In the genomic region with DNA sequence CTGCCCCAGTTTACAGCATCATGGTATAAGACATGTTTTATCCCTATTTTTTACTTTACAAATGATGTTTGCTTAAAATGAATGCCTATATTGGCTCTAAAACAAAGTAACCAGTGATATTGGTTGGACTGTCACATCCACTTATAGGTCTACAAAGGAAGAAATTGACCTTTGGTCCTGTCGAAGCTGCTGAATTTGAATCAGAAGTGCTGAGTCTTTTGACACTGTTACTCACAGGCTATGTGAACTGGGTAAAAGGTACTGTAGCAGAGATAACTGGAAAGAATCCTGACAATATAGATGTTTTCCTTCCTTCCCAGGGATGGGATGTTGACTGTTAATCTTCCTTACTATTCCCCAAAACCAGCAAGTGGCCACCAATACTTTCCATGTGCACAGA, we compare ENCODE assay signal across 19 cellular contexts.
DNase-seq lines count a peak whose midpoint lies in the region; ATAC-seq and TF ChIP-seq lines count a peak whose summit lies in the region.
"Had no signal": no experiment of that assay in that cellular context is flagged by ENCODE, and none has a peak within 500 bp of the region (broad histone marks: within the 10 kb centered on the region; RNA-seq: fewer than 3 reads in every experiment).

No MANE protein-coding gene starts in this region.

- WGBS in GM23248 (ENCODE audit: low coverage in 1 of 2, low lambda C conversion rate in 2 of 2, missing lambda C conversion rate in 2 of 2), 2 experiments, result 53 to 73% methylated on average over 1 of the region's 1 CpG
- 13% methylated on average over 1 of the region's 1 CpG for WGBS in right lobe of liver (ENCODE audit: insufficient coverage, low coverage, low lambda C conversion rate, missing lambda C conversion rate)
- WGBS in smooth muscle cell (ENCODE audit: low lambda C conversion rate), result 82% methylated on average over 1 of the region's 1 CpG

- ATAC-seq in right lobe of liver (peak; percentile 72 to 94 (median 82)), GM18858 (IDR thresholded peaks at IDR 0.05; ENCODE audit: unreplicated experiment) (no peak)
- ATAC-seq: SK-N-SH treated with all-trans-retinoic acid at 6 μM for 48 hours, T-cell had no signal

- H3K27ac ChIP-seq in GM23248 (no peak overlapping the region), right lobe of liver (no peak overlapping the region), smooth muscle cell (ENCODE audit: low read depth) (no peak overlapping the region), OCI-LY7 (ENCODE audit: low read depth, low read length, poor library complexity, severe bottlenecking) (no peak overlapping the region)
- H3K27ac ChIP-seq: Peyer's patch had no signal

- intact Hi-C loops in right lobe of liver (cut with DNase I), result no loop called here
- intact Hi-C loops in OCI-LY7 (cut with micrococcal nuclease; ENCODE audit: unreplicated experiment), result no loop called here

- no TSS peak for BruUV-seq in OCI-LY7 (replicated peaks; lab: Mats Ljungman, UMichigan)

- H3K9me3 ChIP-seq in GM23248 (ENCODE audit: low read depth), result no peaks in the 10 kb centered on the region
- H3K9me3 ChIP-seq in right lobe of liver, result no peaks in the 10 kb centered on the region
- no peaks in the 10 kb centered on the region for H3K9me3 ChIP-seq in smooth muscle cell (replicated peaks; ENCODE audit: low read depth)
- no peaks in the 10 kb centered on the region for H3K9me3 ChIP-seq in OCI-LY7 (ENCODE audit: low read length)
- H3K9me3 ChIP-seq: BE2C, Peyer's patch had no signal

- H3K27me3 ChIP-seq in GM23248 (replicated peaks; ENCODE audit: insufficient read depth) (no peaks in the 10 kb centered on the region), right lobe of liver (no peaks in the 10 kb centered on the region), smooth muscle cell (ENCODE audit: low read depth) (no peaks in the 10 kb centered on the region)
- H3K27me3 ChIP-seq: BE2C, Peyer's patch had no signal

- H3F3A ChIP-seq in GM23248 (ENCODE audit: insufficient read depth), result peaks cover 25% of the 10 kb centered on the region
- H3F3A ChIP-seq in smooth muscle cell (ENCODE audit: low read depth), result no peaks in the 10 kb centered on the region

- H3K9ac ChIP-seq in GM23248 (no peak overlapping the region), smooth muscle cell (ENCODE audit: low read depth) (no peak overlapping the region)

- H3K4me2 ChIP-seq in GM23248 (ENCODE audit: unreplicated experiment) (no peak overlapping the region), smooth muscle cell (no peak overlapping the region), OCI-LY7 (ENCODE audit: low read length) (no peak overlapping the region)

- POLR2A ChIA-PET in OCI-LY7 (lab: Charles Lee), result no interaction called here

- in situ Hi-C loops in GM23248 (cut with MboI), result no loop called here

- CTCF ChIA-PET in OCI-LY7 (lab: Charles Lee; ENCODE audit: unreplicated experiment), result no interaction called here

- TF ChIP-seq POLR2A in right lobe of liver (IDR thresholded peaks at IDR 0.05), result no peak

- no peaks in the 10 kb centered on the region for H3K9me2 ChIP-seq in GM23248 (ENCODE audit: insufficient read depth)
- no peaks in the 10 kb centered on the region for H3K9me2 ChIP-seq in OCI-LY7 (ENCODE audit: insufficient read depth, low read length)

- TF ChIP-seq CTCF in right lobe of liver (IDR thresholded peaks at IDR 0.05), result no peak
- TF ChIP-seq CTCF in smooth muscle cell (IDR thresholded peaks at IDR 0.05; ENCODE audit: borderline replicate concordance, insufficient read depth, poor library complexity, severe bottlenecking), result no peak
- no peak for TF ChIP-seq CTCF in OCI-LY7 (conservative IDR thresholded peaks at IDR 0.05; ENCODE audit: low read length)

- DNase-seq in GM23248 (no peak), SW480 (ENCODE audit: low spot score) (peak; percentile 6), right lobe of liver (no peak), smooth muscle cell (lab: John Stamatoyannopoulos, UW; ENCODE audit: unreplicated experiment) (no peak), NCI-H1436 treated with DMSO at 0.1 percent for 48 hours (lab: John Stamatoyannopoulos, UW) (no peak), OCI-LY7 (ENCODE audit: low spot score) (no peak)
- DNase-seq: BE2C; DMS79; H9; Karpas-422; NCI-H2107; NCI-H226; NCI-H510A treated with DMSO at 0.1 percent for 48 hours; NCI-H774; NK-92 treated with Interleukin-12 subunit alpha and Interleukin-12 subunit beta, amount 100 ng/mL, for 24 hours; T-cell had no signal

- H3K4me1 ChIP-seq in GM23248 (ENCODE audit: insufficient read depth) (peaks cover 22% of the 10 kb centered on the region), right lobe of liver (peaks cover 0 to 3% (median 0%) of the 10 kb centered on the region in 4 donors), smooth muscle cell (ENCODE audit: low read depth) (peaks cover 16% of the 10 kb centered on the region), OCI-LY7 (ENCODE audit: insufficient read depth, low read length, poor library complexity, severe bottlenecking) (no peaks in the 10 kb centered on the region)
- H3K4me1 ChIP-seq: BE2C, Peyer's patch had no signal

- no peaks in the 10 kb centered on the region for H3K36me3 ChIP-seq in GM23248 (ENCODE audit: low read depth)
- H3K36me3 ChIP-seq in right lobe of liver, result no peaks in the 10 kb centered on the region
- H3K36me3 ChIP-seq in smooth muscle cell (ENCODE audit: low read depth), result no peaks in the 10 kb centered on the region
- H3K36me3 ChIP-seq in OCI-LY7 (ENCODE audit: insufficient read depth, low read length), result no peaks in the 10 kb centered on the region
- H3K36me3 ChIP-seq: BE2C, Peyer's patch had no signal

- H3K79me2 ChIP-seq in GM23248 (ENCODE audit: insufficient read depth) (no peaks in the 10 kb centered on the region), smooth muscle cell (ENCODE audit: low read depth) (no peaks in the 10 kb centered on the region), OCI-LY7 (ENCODE audit: insufficient read depth, low read depth, low read length) (no peaks in the 10 kb centered on the region)

- no peak overlapping the region for H3K4me3 ChIP-seq in GM23248
- no peak overlapping the region for H3K4me3 ChIP-seq in right lobe of liver
- H3K4me3 ChIP-seq in smooth muscle cell, result no peak overlapping the region
- H3K4me3 ChIP-seq in OCI-LY7 (ENCODE audit: low read depth, low read length, poor library complexity, severe bottlenecking), result no peak overlapping the region
- H3K4me3 ChIP-seq: Peyer's patch had no signal

- H4K20me1 ChIP-seq in GM23248 (ENCODE audit: insufficient read depth) (no peaks in the 10 kb centered on the region), smooth muscle cell (ENCODE audit: low read depth) (no peaks in the 10 kb centered on the region), OCI-LY7 (ENCODE audit: insufficient read depth, low read length) (no peaks in the 10 kb centered on the region)

- 0 out of 2 replicates have a peak overlapping the region, but pooled peaks have one; percentile 20 for H2AFZ ChIP-seq in GM23248
- H2AFZ ChIP-seq in smooth muscle cell (ENCODE audit: low read depth), result peak overlapping the region; percentile 22
- no peak overlapping the region for H2AFZ ChIP-seq in OCI-LY7 (ENCODE audit: low read length)
